Comparison of ENCODE assay signal across 1 cellular context in the genomic region with DNA sequence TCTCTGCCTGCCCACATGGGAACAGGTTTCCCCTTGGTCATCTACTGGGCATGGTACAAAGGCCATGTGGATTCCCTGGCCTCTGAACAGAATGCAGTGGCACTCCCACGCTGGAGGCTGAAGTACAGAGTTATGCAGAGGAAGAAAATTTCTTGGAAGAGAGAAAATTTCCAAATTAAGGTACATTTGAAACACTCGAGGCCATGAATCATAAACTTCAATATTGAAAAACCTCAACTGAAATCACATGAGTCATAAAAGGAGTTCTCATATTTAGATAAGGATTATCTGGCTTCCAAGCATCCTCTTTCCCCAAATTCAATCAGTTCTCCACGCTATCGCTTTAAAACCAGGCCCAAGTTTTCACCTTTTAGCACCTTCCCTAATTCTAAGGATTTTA.
A peak's percentile ranks its signal among the peaks of the same experiment; 100 is the strongest.
TF ChIP-seq lines count a peak whose summit lies in the region.

No MANE protein-coding gene starts in this region.

TF ChIP-seq in SK-N-SH, 30 proteins besides CTCF, POLR2A, EP300 and RAD21:
- TF ChIP-seq, protein P1, sequence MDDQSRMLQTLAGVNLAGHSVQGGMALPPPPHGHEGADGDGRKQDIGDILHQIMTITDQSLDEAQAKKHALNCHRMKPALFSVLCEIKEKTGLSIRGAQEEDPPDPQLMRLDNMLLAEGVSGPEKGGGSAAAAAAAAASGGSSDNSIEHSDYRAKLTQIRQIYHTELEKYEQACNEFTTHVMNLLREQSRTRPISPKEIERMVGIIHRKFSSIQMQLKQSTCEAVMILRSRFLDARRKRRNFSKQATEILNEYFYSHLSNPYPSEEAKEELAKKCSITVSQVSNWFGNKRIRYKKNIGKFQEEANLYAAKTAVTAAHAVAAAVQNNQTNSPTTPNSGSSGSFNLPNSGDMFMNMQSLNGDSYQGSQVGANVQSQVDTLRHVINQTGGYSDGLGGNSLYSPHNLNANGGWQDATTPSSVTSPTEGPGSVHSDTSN (IDR thresholded peaks at IDR 0.05), result peak; percentile 31; the same call in 1 of the 2 replicates
- TF ChIP-seq FOSL2 (IDR thresholded peaks at IDR 0.05; ENCODE audit: borderline replicate concordance, low read depth) (peak; percentile 31; the same call in 1 of the 2 replicates), RXRA (IDR thresholded peaks at IDR 0.05; ENCODE audit: borderline replicate concordance, low read depth) (no peak)
